8 cellular contexts compared by ENCODE assay signal in the genomic region with DNA sequence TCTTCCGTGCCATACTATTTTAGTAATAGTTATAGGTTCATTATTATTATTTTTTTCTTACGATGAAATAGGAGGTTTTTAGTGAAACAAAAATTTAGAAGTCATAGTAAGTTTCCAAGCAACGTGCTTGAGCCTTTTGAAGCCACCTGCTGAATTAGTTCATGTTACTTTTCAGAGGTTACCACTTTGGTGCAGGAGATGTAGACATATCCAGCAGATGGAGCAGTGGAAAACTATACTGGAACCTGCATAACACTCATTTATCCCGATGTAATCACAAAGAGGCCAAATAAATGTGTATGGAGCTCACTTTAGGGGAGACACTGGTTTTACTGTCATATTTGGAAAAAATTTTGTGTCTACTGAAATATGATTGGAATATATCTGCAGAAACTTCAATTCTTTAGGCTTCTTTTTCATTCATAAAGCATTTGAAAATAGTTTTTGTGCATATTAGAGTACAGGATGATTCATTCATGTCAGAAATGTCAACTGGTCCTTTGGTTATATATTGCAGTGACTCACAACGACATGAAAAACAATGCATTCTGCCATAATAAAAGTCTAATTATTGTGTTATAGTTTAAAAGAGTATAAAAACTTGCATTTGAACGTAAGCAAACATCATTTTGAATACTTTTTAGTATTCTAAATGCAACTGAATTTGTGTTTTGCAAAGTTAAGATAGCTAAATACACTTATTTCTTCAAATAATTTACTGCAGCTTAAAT.
A peak's percentile ranks its signal among the peaks of the same experiment; 100 is the strongest.
DNase-seq lines count a peak whose midpoint lies in the region; ATAC-seq and TF ChIP-seq lines count a peak whose summit lies in the region.

No MANE protein-coding gene starts in this region.

- H3K4me1 ChIP-seq in GM23248 (ENCODE audit: insufficient read depth) (no peaks in the 10 kb centered on the region), neuron (ENCODE audit: insufficient read depth, low read length) (peaks cover 20% of the 10 kb centered on the region)

- no peak overlapping the region for H3K9ac ChIP-seq in GM23248

- no peaks in the 10 kb centered on the region for H3K79me2 ChIP-seq in GM23248 (ENCODE audit: insufficient read depth)

- no peak overlapping the region for H3K4me2 ChIP-seq in GM23248 (ENCODE audit: unreplicated experiment)

- no peak for ATAC-seq in HG03135 (IDR thresholded peaks at IDR 0.05; ENCODE audit: unreplicated experiment)
- ATAC-seq in HG02970 (IDR thresholded peaks at IDR 0.05; ENCODE audit: low FRiP score, unreplicated experiment): no peak

- in situ Hi-C loops in GM23248 (cut with MboI): no loop called here

- CTCF ChIA-PET in RWPE1 (lab: Yijun Ruan, JAX): interaction anchor here (0.7 kb wide), 1 partner anchor 171 kb away, joined by 4 read pairs; no protein-coding TSS in a partner anchor

- POLR2A ChIA-PET in RWPE1 (lab: Yijun Ruan, JAX; ENCODE audit: low non-redundant PET): no interaction called here

- no peak for TF ChIP-seq CTCF in RWPE1 (conservative IDR thresholded peaks at IDR 0.05; ENCODE audit: low read depth)

- H3K36me3 ChIP-seq in GM23248 (ENCODE audit: low read depth) (no peaks in the 10 kb centered on the region), neuron (ENCODE audit: insufficient read depth, low read length) (no peaks in the 10 kb centered on the region)

- H4K20me1 ChIP-seq in GM23248 (ENCODE audit: insufficient read depth): no peaks in the 10 kb centered on the region

- no peak overlapping the region for H3K27ac ChIP-seq in GM23248
- no peak overlapping the region for H3K27ac ChIP-seq in RWPE1

- WGBS in GM23248 (ENCODE audit: low coverage in 1 of 2, low lambda C conversion rate in 2 of 2, missing lambda C conversion rate in 2 of 2), 2 experiments: 11 to 14% methylated on average over 6 of the region's 6 CpGs

- H3K9me3 ChIP-seq in GM23248 (ENCODE audit: low read depth) (no peaks in the 10 kb centered on the region), neuron (ENCODE audit: low read length) (no peaks in the 10 kb centered on the region)

- H3K27me3 ChIP-seq in GM23248 (replicated peaks; ENCODE audit: insufficient read depth): peaks cover 54% of the 10 kb centered on the region
- H3K27me3 ChIP-seq in neuron (ENCODE audit: insufficient read depth, low read length): peaks cover 39% of the 10 kb centered on the region

- no peak overlapping the region for H2AFZ ChIP-seq in GM23248
- H2AFZ ChIP-seq in neuron (ENCODE audit: low read depth, low read length): no peak overlapping the region

- no peaks in the 10 kb centered on the region for H3K9me2 ChIP-seq in GM23248 (ENCODE audit: insufficient read depth)

- no peaks in the 10 kb centered on the region for H3F3A ChIP-seq in GM23248 (ENCODE audit: insufficient read depth)

- no peak overlapping the region for H3K4me3 ChIP-seq in GM23248
- peak overlapping the region; percentile 72 for H3K4me3 ChIP-seq in neuron (ENCODE audit: low read length)

- peak; percentile 2 for DNase-seq in GM23248
- peak; percentile 23 for DNase-seq in NCI-H1417 treated with DMSO at 0.1 percent for 48 hours (lab: John Stamatoyannopoulos, UW)
- DNase-seq in dedifferentiated amniotic fluid mesenchymal stem cell (ENCODE audit: extremely low spot score): peak; percentile 22
- DNase-seq in RWPE1 (ENCODE audit: low spot score): no peak
- no peak for DNase-seq in stimulated activated CD4-positive, alpha-beta T cell treated with anti-CD3 and anti-CD28 coated beads, Interleukin-4, amount 100 ng/mL, for 1 hour

Comparison
In these comparisons a context has a peak if more than half of its experiments do, and no peak if none do; other contexts are left out.
1. DNase-seq: peak in GM23248 (single experiment), NCI-H1417 treated with DMSO at 0.1 percent for 48 hours (single experiment) and dedifferentiated amniotic fluid mesenchymal stem cell (single experiment); none in RWPE1 (single experiment) and stimulated activated CD4-positive, alpha-beta T cell treated with anti-CD3 and anti-CD28 coated beads, Interleukin-4, amount 100 ng/mL, for 1 hour (single experiment).